Comparison of ENCODE assay signal across 32 cellular contexts in genomic region chr10:81784111-81784597, GRCh38.
"Had no signal": no experiment of that assay in that cellular context is flagged by ENCODE, and none has a peak within 500 bp of the region (broad histone marks: within the 10 kb centered on the region; RNA-seq: fewer than 3 reads in every experiment).

No MANE protein-coding gene starts in this region.

- ATAC-seq: activated CD4-positive, alpha-beta T cell treated with anti-CD3 and anti-CD28 coated beads for 36 hours; activated CD8-positive, alpha-beta memory T cell treated with anti-CD3 and anti-CD28 coated beads, Interleukin-2, amount 10 ng/mL, durations not matched to agents 7 days and 5 days; activated CD8-positive, alpha-beta T cell treated with anti-CD3 and anti-CD28 coated beads, Interleukin-2, amount 10 ng/mL, durations not matched to agents 7 days and 5 days; activated naive CD8-positive, alpha-beta T cell treated with anti-CD3 and anti-CD28 coated beads, Interleukin-2, amount 50 U/mL, for 24 hours; esophagus mucosa had no signal

- H3K9me3 Mint-ChIP-seq: activated naive CD4-positive, alpha-beta T cell treated with anti-CD3 and anti-CD28 coated beads for 36 hours; activated naive CD4-positive, alpha-beta T cell treated with anti-CD3 and anti-CD28 coated beads, Interleukin-2, amount 50 U/mL, for 24 hours; activated T-helper 1 cell treated with anti-CD3 and anti-CD28 coated beads, Interleukin-12 subunit alpha, Interleukin-12 subunit beta, Interleukin-2, Interleukin-4 antibody, amounts not matched to agents 30 ng/mL and 10 ng/mL and 1 ng/mL, durations not matched to agents 14 hours and 24 hours and 36 hours had no signal

- H3K36me3 ChIP-seq: adrenal gland, ascending aorta, breast epithelium, cardiac muscle cell had no signal

- H3K4me3 Mint-ChIP-seq: activated CD4-positive, alpha-beta memory T cell treated with anti-CD3 and anti-CD28 coated beads for 36 hours; activated CD4-positive, alpha-beta T cell treated with anti-CD3 and anti-CD28 coated beads for 36 hours; activated CD4-positive, alpha-beta T cell treated with anti-CD3 and anti-CD28 coated beads, Interleukin-2, amount 10 ng/mL, durations not matched to agents 24 days and 14 days; activated CD8-positive, alpha-beta memory T cell treated with anti-CD3 and anti-CD28 coated beads, Interleukin-2, amount 10 ng/mL, durations not matched to agents 7 days and 5 days; activated CD8-positive, alpha-beta T cell treated with anti-CD3 and anti-CD28 coated beads, Interleukin-2, amount 10 ng/mL, durations not matched to agents 7 days and 5 days; activated naive CD4-positive, alpha-beta T cell treated with anti-CD3 and anti-CD28 coated beads for 36 hours; activated naive CD4-positive, alpha-beta T cell treated with anti-CD3 and anti-CD28 coated beads, Interleukin-2, amount 50 U/mL, for 24 hours; activated naive CD8-positive, alpha-beta T cell treated with anti-CD3 and anti-CD28 coated beads for 36 hours; activated naive CD8-positive, alpha-beta T cell treated with anti-CD3 and anti-CD28 coated beads, Interleukin-2, amount 50 U/mL, for 24 hours; activated T-helper 1 cell treated with anti-CD3 and anti-CD28 coated beads, Interleukin-12 subunit alpha, Interleukin-12 subunit beta, Interleukin-2, Interleukin-4 antibody, amounts not matched to agents 30 ng/mL and 10 ng/mL and 1 ng/mL, durations not matched to agents 14 hours and 24 hours and 36 hours; brain; dendritic cell treated with granulocyte-macrophage colony-stimulating factor and Interleukin-4, amounts not matched to agents 40 ng/mL and 50 ng/mL, for 4 days; endodermal cell had no signal

- H3K27me3 Mint-ChIP-seq: activated CD4-positive, alpha-beta memory T cell treated with anti-CD3 and anti-CD28 coated beads for 36 hours; activated CD4-positive, alpha-beta T cell treated with anti-CD3 and anti-CD28 coated beads for 36 hours; activated CD4-positive, alpha-beta T cell treated with anti-CD3 and anti-CD28 coated beads, Interleukin-2, amount 10 ng/mL, durations not matched to agents 24 days and 14 days; activated CD8-positive, alpha-beta memory T cell treated with anti-CD3 and anti-CD28 coated beads, Interleukin-2, amount 10 ng/mL, durations not matched to agents 7 days and 5 days; activated naive CD4-positive, alpha-beta T cell treated with anti-CD3 and anti-CD28 coated beads, Interleukin-2, amount 50 U/mL, for 24 hours; activated naive CD8-positive, alpha-beta T cell treated with anti-CD3 and anti-CD28 coated beads for 36 hours; activated naive CD8-positive, alpha-beta T cell treated with anti-CD3 and anti-CD28 coated beads, Interleukin-2, amount 50 U/mL, for 24 hours; dendritic cell treated with granulocyte-macrophage colony-stimulating factor and Interleukin-4, amounts not matched to agents 40 ng/mL and 50 ng/mL, for 4 days had no signal

- H3K27ac Mint-ChIP-seq: activated CD4-positive, alpha-beta memory T cell treated with anti-CD3 and anti-CD28 coated beads for 36 hours; activated CD4-positive, alpha-beta T cell treated with anti-CD3 and anti-CD28 coated beads for 36 hours; activated CD4-positive, alpha-beta T cell treated with anti-CD3 and anti-CD28 coated beads, Interleukin-2, amount 10 ng/mL, durations not matched to agents 24 days and 14 days; activated CD8-positive, alpha-beta memory T cell treated with anti-CD3 and anti-CD28 coated beads, Interleukin-2, amount 10 ng/mL, durations not matched to agents 7 days and 5 days; activated CD8-positive, alpha-beta T cell treated with anti-CD3 and anti-CD28 coated beads, Interleukin-2, amount 10 ng/mL, durations not matched to agents 7 days and 5 days; activated naive CD4-positive, alpha-beta T cell treated with anti-CD3 and anti-CD28 coated beads for 36 hours; activated naive CD4-positive, alpha-beta T cell treated with anti-CD3 and anti-CD28 coated beads, Interleukin-2, amount 50 U/mL, for 24 hours; activated naive CD8-positive, alpha-beta T cell treated with anti-CD3 and anti-CD28 coated beads for 36 hours; activated naive CD8-positive, alpha-beta T cell treated with anti-CD3 and anti-CD28 coated beads, Interleukin-2, amount 50 U/mL, for 24 hours; activated T-helper 1 cell treated with anti-CD3 and anti-CD28 coated beads, Interleukin-12 subunit alpha, Interleukin-12 subunit beta, Interleukin-2, Interleukin-4 antibody, amounts not matched to agents 30 ng/mL and 10 ng/mL and 1 ng/mL, durations not matched to agents 14 hours and 24 hours and 36 hours; activated T-helper 2 cell treated with anti-CD3 and anti-CD28 coated beads, Interferon-gamma antibody, Interleukin-2, Interleukin-4, amounts not matched to agents 10 μg/mL and 5 μg/mL and 100 μg/mL, durations not matched to agents 14 hours and 24 hours and 36 hours; brain; dendritic cell treated with granulocyte-macrophage colony-stimulating factor and Interleukin-4, amounts not matched to agents 40 ng/mL and 50 ng/mL, for 4 days; endodermal cell had no signal

- H3K27ac ChIP-seq: adrenal gland, ascending aorta, breast epithelium, cardiac muscle cell, coronary artery, dorsolateral prefrontal cortex had no signal

- H3K4me1 ChIP-seq: adrenal gland, ascending aorta, breast epithelium had no signal

- H3K36me3 Mint-ChIP-seq: activated CD4-positive, alpha-beta memory T cell treated with anti-CD3 and anti-CD28 coated beads for 36 hours; activated CD8-positive, alpha-beta memory T cell treated with anti-CD3 and anti-CD28 coated beads, Interleukin-2, amount 10 ng/mL, durations not matched to agents 7 days and 5 days; activated naive CD4-positive, alpha-beta T cell treated with anti-CD3 and anti-CD28 coated beads, Interleukin-2, amount 50 U/mL, for 24 hours; activated naive CD8-positive, alpha-beta T cell treated with anti-CD3 and anti-CD28 coated beads for 36 hours; brain had no signal

- H3K4me3 ChIP-seq: adrenal gland, ascending aorta, breast epithelium, cardiac muscle cell, coronary artery, dorsolateral prefrontal cortex had no signal

- H3K27me3 ChIP-seq: adrenal gland, ascending aorta, breast epithelium, cardiac muscle cell, dorsolateral prefrontal cortex had no signal

- H3K4me1 Mint-ChIP-seq: activated CD4-positive, alpha-beta T cell treated with anti-CD3 and anti-CD28 coated beads for 36 hours; activated CD4-positive, alpha-beta T cell treated with anti-CD3 and anti-CD28 coated beads, Interleukin-2, amount 10 ng/mL, durations not matched to agents 24 days and 14 days; activated CD8-positive, alpha-beta memory T cell treated with anti-CD3 and anti-CD28 coated beads, Interleukin-2, amount 10 ng/mL, durations not matched to agents 7 days and 5 days; activated naive CD4-positive, alpha-beta T cell treated with anti-CD3 and anti-CD28 coated beads, Interleukin-2, amount 50 U/mL, for 24 hours; activated naive CD8-positive, alpha-beta T cell treated with anti-CD3 and anti-CD28 coated beads for 36 hours; activated naive CD8-positive, alpha-beta T cell treated with anti-CD3 and anti-CD28 coated beads, Interleukin-2, amount 50 U/mL, for 24 hours; brain had no signal

- H3K9me3 ChIP-seq: adrenal gland, ascending aorta had no signal

- DNase-seq: activated CD4-positive, alpha-beta memory T cell treated with anti-CD3 and anti-CD28 coated beads for 36 hours; activated CD4-positive, alpha-beta T cell treated with anti-CD3 and anti-CD28 coated beads for 36 hours; activated CD4-positive, alpha-beta T cell treated with anti-CD3 and anti-CD28 coated beads, Interleukin-2, amount 10 ng/mL, durations not matched to agents 24 days and 14 days; activated CD4-positive, CD25-positive, alpha-beta regulatory T cell; activated CD4-positive, CD25-positive, alpha-beta regulatory T cell treated with anti-CD3 and anti-CD28 coated beads, Interleukin-2, amount 50 U/mL, for 72 hours; activated CD8-positive, alpha-beta memory T cell treated with anti-CD3 and anti-CD28 coated beads, Interleukin-2, amount 10 ng/mL, durations not matched to agents 7 days and 5 days; activated CD8-positive, alpha-beta memory T cell treated with anti-CD3 and anti-CD28 coated beads, Interleukin-2, amount 50 U/mL, for 4 hours; activated CD8-positive, alpha-beta T cell treated with anti-CD3 and anti-CD28 coated beads, Interleukin-2, amount 10 ng/mL, durations not matched to agents 7 days and 5 days; activated effector memory CD4-positive, alpha-beta T cell treated with anti-CD3 and anti-CD28 coated beads, Interleukin-2, amount 50 U/mL, for 16 hours; activated naive CD4-positive, alpha-beta T cell treated with anti-CD3 and anti-CD28 coated beads for 36 hours; activated naive CD8-positive, alpha-beta T cell treated with anti-CD3 and anti-CD28 coated beads for 36 hours; activated naive CD8-positive, alpha-beta T cell treated with anti-CD3 and anti-CD28 coated beads, Interleukin-2, amount 50 U/mL, for 24 hours; activated T-cell treated with anti-CD3 and anti-CD28 coated beads, Interleukin-2, amount 50 U/mL, for 1 hour; activated T-cell treated with anti-CD3 and anti-CD28 coated beads, Interleukin-2, amount 50 U/mL, for 48 hours; adrenal gland; central memory CD4-positive, alpha-beta T cell; cerebellar nuclear complex; dorsolateral prefrontal cortex; effector memory CD4-positive, alpha-beta T cell; endodermal cell; foreskin fibroblast; T-helper 2 cell had no signal
